21 cellular contexts compared by ENCODE assay signal in genomic region chr5:125109293-125109692, GRCh38.
"Had no signal": no experiment of that assay in that cellular context is flagged by ENCODE, and none has a peak within 500 bp of the region (broad histone marks: within the 10 kb centered on the region; RNA-seq: fewer than 3 reads in every experiment).

No MANE protein-coding gene starts in this region.

- ATAC-seq: activated T-helper 17 cell treated with anti-CD3 and anti-CD28 coated beads, Interleukin-2, amount 50 U/mL, for 72 hours; left cardiac atrium; lower lobe of right lung; psoas muscle; right lobe of liver; stimulated activated naive CD8-positive, alpha-beta T cell treated with anti-CD3 and anti-CD28 coated beads, Interleukin-15, Interleukin-2, amounts not matched to agents 100 U/mL and 50 U/mL, for 24 hours had no signal

- FAIRE-seq: frontal cortex had no signal

- H3K27me3 ChIP-seq: ascending aorta, breast epithelium, right lobe of liver, transverse colon, vagina had no signal

- DNase-seq: activated CD4-positive, alpha-beta T cell treated with anti-CD3 and anti-CD28 coated beads, Interleukin-2, amount 50 U/mL, for 48 hours; activated naive CD4-positive, alpha-beta T cell treated with Interleukin-2 at 50 U/mL for 16 hours; cerebellar nuclear complex; effector memory CD4-positive, alpha-beta T cell; head of caudate nucleus; immature natural killer cell; left cardiac atrium; lower lobe of right lung; nephron progenitor cell; psoas muscle; right lobe of liver; stimulated activated naive CD8-positive, alpha-beta T cell treated with anti-CD3 and anti-CD28 coated beads, Interleukin-15, Interleukin-2, amounts not matched to agents 100 U/mL and 50 U/mL, for 24 hours; transverse colon; WERI-Rb-1 had no signal

- H3K4me3 ChIP-seq: breast epithelium, lower lobe of right lung, psoas muscle, right lobe of liver, smooth muscle cell, transverse colon, vagina had no signal

- H3K27ac ChIP-seq: ascending aorta, breast epithelium, epithelial cell of prostate, lower lobe of right lung, psoas muscle, right lobe of liver, transverse colon, vagina, WERI-Rb-1 had no signal
